ENCODE assay signal across 1 cellular context in the genomic region with DNA sequence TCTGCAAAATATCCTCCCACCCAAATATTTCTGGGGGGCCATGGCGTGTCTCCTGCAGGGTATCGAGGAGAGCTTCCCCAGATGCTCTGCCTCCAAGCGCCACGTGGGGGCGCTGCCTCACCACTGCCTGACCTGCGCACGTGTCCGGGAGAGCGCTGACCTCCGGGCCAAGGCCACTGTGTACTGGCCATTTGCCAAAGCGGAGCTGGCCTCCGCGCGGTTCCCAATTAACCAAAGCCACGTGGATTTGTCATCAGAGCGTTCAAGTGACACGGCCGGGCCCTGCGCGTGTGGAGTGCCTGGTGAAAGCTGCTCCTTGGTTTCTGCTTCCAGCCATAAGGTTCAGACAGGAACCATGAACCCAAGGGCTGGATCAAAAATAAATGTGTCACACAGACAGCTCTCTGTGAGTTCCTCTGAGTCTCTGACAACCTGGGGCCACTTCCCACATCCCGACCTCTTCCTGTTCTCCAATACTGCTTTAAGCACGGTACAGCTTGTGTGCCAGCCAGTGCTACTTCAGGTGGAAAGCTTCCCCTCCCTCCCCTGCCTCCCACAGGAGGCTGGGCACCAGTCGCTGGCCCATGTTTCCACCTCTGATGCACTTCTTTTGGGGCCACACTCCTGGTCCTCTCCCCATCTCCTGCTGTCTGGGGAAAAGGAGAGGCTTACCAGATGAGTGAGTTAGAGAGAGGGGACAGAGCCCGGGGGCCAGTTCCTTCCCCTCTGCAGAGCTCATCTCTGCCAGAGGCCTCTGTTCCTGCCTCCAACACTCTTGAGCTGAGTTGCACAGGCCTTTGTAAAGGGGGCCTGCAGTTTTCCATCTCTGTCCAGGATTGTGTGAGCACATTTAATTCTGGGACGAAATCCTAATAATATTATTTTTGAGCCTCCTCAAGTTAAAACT.
TF ChIP-seq lines count a peak whose summit lies in the region.

No MANE protein-coding gene starts in this region.

TF ChIP-seq in HepG2, 621 proteins besides CTCF, POLR2A, EP300 and RAD21 (continued from another document and continues in another):
- TF ChIP-seq ZNF770 (CRISPR knock-in tag; IDR thresholded peaks at IDR 0.05): peak; percentile 59; the same call in 1 of the 2 replicates
- TF ChIP-seq ZNF329 (CRISPR knock-in tag; IDR thresholded peaks at IDR 0.05; ENCODE audit: low read depth): no peak
- TF ChIP-seq, protein P1, sequence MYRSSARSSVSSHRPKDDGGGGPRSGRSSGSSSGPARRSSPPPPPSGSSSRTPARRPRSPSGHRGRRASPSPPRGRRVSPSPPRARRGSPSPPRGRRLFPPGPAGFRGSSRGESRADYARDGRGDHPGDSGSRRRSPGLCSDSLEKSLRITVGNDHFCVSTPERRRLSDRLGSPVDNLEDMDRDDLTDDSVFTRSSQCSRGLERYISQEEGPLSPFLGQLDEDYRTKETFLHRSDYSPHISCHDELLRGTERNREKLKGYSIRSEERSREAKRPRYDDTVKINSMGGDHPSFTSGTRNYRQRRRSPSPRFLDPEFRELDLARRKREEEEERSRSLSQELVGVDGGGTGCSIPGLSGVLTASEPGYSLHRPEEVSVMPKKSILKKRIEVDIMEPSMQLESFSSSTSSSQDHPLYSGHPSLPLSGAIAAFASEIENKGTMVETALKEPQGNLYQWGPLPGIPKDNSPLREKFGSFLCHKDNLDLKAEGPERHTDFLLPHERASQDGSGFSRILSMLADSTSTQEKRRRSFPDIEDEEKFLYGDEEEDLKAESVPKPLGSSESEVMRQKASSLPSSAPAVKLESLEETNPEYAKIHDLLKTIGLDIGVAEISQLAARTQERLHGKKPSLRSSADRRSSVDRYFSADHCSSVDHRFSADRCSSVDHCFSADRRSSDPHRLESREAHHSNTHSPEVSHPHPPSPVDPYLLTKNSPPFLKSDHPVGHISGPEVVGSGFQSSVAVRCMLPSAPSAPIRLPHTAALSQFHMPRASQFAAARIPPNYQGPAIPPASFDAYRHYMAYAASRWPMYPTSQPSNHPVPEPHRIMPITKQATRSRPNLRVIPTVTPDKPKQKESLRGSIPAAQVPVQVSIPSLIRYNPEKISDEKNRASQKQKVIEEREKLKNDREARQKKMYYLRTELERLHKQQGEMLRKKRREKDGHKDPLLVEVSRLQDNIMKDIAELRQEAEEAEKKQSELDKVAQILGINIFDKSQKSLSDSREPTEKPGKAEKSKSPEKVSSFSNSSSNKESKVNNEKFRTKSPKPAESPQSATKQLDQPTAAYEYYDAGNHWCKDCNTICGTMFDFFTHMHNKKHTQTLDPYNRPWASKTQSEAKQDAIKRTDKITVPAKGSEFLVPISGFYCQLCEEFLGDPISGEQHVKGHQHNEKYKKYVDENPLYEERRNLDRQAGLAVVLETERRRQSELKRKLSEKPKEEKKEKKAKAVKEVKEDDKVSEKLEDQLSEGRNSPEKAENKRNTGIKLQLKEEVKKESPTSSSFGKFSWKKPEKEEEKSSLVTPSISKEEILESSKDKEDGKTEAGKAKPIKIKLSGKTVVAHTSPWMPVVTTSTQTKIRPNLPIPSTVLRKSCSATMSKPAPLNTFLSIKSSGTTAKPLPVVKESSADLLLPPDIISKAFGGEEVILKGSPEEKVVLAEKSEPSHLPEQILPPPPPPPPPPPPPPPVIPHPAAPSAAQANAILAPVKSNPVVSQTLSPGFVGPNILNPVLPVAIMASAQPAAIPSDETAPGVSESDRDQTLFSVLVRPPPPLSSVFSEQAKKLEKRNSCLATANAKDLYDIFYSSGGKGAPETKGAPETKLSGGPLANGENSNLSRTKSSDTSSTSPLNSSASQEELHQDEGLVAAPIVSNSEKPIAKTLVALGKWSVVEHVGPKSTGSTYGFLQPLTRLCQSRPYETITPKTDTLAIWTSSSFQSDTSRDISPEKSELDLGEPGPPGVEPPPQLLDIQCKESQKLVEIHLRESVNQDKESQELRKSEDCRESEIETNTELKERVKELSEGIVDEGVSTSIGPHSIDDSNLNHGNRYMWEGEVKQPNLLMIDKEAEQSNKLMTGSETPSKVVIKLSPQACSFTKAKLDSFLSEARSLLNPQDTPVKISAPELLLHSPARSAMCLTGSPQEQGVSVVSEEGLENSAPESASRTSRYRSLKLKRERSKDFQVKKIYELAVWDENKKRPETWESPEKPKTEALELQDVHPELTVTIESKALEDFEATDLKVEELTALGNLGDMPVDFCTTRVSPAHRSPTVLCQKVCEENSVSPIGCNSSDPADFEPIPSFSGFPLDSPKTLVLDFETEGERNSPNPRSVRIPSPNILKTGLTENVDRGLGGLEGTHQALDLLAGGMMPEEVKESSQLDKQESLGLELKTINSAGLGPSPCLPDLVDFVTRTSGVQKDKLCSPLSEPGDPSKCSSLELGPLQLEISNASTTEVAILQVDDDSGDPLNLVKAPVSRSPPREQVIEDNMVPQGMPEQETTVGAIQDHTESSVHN (CRISPR knock-in tag; IDR thresholded peaks at IDR 0.05): no peak
- no peak for TF ChIP-seq NR3C1 (CRISPR knock-in tag; IDR thresholded peaks at IDR 0.05)
- TF ChIP-seq ZNF782 (CRISPR knock-in tag; IDR thresholded peaks at IDR 0.05; ENCODE audit: borderline replicate concordance): peak; percentile 64; the same call in 1 of the 2 replicates
- no peak for TF ChIP-seq SCMH1 (CRISPR knock-in tag; IDR thresholded peaks at IDR 0.05; ENCODE audit: borderline replicate concordance)
- no peak for TF ChIP-seq POLR2AphosphoS2 (IDR thresholded peaks at IDR 0.05; ENCODE audit: low read depth, low read length)
- TF ChIP-seq, protein P2, sequence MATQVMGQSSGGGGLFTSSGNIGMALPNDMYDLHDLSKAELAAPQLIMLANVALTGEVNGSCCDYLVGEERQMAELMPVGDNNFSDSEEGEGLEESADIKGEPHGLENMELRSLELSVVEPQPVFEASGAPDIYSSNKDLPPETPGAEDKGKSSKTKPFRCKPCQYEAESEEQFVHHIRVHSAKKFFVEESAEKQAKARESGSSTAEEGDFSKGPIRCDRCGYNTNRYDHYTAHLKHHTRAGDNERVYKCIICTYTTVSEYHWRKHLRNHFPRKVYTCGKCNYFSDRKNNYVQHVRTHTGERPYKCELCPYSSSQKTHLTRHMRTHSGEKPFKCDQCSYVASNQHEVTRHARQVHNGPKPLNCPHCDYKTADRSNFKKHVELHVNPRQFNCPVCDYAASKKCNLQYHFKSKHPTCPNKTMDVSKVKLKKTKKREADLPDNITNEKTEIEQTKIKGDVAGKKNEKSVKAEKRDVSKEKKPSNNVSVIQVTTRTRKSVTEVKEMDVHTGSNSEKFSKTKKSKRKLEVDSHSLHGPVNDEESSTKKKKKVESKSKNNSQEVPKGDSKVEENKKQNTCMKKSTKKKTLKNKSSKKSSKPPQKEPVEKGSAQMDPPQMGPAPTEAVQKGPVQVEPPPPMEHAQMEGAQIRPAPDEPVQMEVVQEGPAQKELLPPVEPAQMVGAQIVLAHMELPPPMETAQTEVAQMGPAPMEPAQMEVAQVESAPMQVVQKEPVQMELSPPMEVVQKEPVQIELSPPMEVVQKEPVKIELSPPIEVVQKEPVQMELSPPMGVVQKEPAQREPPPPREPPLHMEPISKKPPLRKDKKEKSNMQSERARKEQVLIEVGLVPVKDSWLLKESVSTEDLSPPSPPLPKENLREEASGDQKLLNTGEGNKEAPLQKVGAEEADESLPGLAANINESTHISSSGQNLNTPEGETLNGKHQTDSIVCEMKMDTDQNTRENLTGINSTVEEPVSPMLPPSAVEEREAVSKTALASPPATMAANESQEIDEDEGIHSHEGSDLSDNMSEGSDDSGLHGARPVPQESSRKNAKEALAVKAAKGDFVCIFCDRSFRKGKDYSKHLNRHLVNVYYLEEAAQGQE (IDR thresholded peaks at IDR 0.05; ENCODE audit: borderline replicate concordance in 1 of 2, low read depth in 1 of 2, low read length in 2 of 2): no peak
- TF ChIP-seq ARID2 (CRISPR knock-in tag; IDR thresholded peaks at IDR 0.05; ENCODE audit: borderline replicate concordance): no peak
- TF ChIP-seq PRMT3 (CRISPR knock-in tag; IDR thresholded peaks at IDR 0.05; ENCODE audit: borderline replicate concordance, low read depth): 0 out of 2 replicates have a peak, but pooled peaks have one; percentile 54
- peak; percentile 33 for TF ChIP-seq ZNF883 (CRISPR knock-in tag; IDR thresholded peaks at IDR 0.05; ENCODE audit: not compliant biosample characterization)
- TF ChIP-seq, protein P3, sequence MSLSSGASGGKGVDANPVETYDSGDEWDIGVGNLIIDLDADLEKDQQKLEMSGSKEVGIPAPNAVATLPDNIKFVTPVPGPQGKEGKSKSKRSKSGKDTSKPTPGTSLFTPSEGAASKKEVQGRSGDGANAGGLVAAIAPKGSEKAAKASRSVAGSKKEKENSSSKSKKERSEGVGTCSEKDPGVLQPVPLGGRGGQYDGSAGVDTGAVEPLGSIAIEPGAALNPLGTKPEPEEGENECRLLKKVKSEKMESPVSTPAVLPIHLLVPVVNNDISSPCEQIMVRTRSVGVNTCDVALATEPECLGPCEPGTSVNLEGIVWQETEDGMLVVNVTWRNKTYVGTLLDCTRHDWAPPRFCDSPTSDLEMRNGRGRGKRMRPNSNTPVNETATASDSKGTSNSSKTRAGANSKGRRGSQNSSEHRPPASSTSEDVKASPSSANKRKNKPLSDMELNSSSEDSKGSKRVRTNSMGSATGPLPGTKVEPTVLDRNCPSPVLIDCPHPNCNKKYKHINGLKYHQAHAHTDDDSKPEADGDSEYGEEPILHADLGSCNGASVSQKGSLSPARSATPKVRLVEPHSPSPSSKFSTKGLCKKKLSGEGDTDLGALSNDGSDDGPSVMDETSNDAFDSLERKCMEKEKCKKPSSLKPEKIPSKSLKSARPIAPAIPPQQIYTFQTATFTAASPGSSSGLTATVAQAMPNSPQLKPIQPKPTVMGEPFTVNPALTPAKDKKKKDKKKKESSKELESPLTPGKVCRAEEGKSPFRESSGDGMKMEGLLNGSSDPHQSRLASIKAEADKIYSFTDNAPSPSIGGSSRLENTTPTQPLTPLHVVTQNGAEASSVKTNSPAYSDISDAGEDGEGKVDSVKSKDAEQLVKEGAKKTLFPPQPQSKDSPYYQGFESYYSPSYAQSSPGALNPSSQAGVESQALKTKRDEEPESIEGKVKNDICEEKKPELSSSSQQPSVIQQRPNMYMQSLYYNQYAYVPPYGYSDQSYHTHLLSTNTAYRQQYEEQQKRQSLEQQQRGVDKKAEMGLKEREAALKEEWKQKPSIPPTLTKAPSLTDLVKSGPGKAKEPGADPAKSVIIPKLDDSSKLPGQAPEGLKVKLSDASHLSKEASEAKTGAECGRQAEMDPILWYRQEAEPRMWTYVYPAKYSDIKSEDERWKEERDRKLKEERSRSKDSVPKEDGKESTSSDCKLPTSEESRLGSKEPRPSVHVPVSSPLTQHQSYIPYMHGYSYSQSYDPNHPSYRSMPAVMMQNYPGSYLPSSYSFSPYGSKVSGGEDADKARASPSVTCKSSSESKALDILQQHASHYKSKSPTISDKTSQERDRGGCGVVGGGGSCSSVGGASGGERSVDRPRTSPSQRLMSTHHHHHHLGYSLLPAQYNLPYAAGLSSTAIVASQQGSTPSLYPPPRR (CRISPR knock-in tag; IDR thresholded peaks at IDR 0.05; ENCODE audit: borderline replicate concordance): peak; percentile 27; the same call in 1 of the 2 replicates
- TF ChIP-seq RFXAP (CRISPR knock-in tag; IDR thresholded peaks at IDR 0.05; ENCODE audit: borderline replicate concordance): peak; percentile 84; the same call in 1 of the 2 replicates
- TF ChIP-seq, protein P4, sequence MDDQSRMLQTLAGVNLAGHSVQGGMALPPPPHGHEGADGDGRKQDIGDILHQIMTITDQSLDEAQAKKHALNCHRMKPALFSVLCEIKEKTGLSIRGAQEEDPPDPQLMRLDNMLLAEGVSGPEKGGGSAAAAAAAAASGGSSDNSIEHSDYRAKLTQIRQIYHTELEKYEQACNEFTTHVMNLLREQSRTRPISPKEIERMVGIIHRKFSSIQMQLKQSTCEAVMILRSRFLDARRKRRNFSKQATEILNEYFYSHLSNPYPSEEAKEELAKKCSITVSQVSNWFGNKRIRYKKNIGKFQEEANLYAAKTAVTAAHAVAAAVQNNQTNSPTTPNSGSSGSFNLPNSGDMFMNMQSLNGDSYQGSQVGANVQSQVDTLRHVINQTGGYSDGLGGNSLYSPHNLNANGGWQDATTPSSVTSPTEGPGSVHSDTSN (CRISPR knock-in tag; IDR thresholded peaks at IDR 0.05; ENCODE audit: borderline replicate concordance): no peak
- no peak for TF ChIP-seq ZNF160 (CRISPR knock-in tag; IDR thresholded peaks at IDR 0.05)
- TF ChIP-seq, protein P5, sequence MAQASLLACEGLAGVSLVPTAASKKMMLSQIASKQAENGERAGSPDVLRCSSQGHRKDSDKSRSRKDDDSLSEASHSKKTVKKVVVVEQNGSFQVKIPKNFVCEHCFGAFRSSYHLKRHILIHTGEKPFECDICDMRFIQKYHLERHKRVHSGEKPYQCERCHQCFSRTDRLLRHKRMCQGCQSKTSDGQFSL (CRISPR knock-in tag; IDR thresholded peaks at IDR 0.05): no peak
- no peak for TF ChIP-seq PHF5A (CRISPR knock-in tag; IDR thresholded peaks at IDR 0.05; ENCODE audit: low read depth, unreplicated experiment)
- no peak for TF ChIP-seq CC2D1A (CRISPR knock-in tag; IDR thresholded peaks at IDR 0.05)
- peak; percentile 78; the same call in 1 of the 2 replicates for TF ChIP-seq SPEN (CRISPR knock-in tag; IDR thresholded peaks at IDR 0.05; ENCODE audit: low read depth)
- TF ChIP-seq CBX5 (CRISPR knock-in tag; IDR thresholded peaks at IDR 0.05; ENCODE audit: borderline replicate concordance): peak; percentile 91; the same call in 1 of the 2 replicates
- TF ChIP-seq ZFY (CRISPR knock-in tag; IDR thresholded peaks at IDR 0.05): peak; percentile 58
- TF ChIP-seq ZNF816 (CRISPR knock-in tag; IDR thresholded peaks at IDR 0.05; ENCODE audit: borderline replicate concordance): 0 out of 2 replicates have a peak, but pooled peaks have one; percentile 53
- TF ChIP-seq ARHGAP35 (CRISPR knock-in tag; IDR thresholded peaks at IDR 0.05; ENCODE audit: borderline replicate concordance): no peak
- TF ChIP-seq TOPORS (CRISPR knock-in tag; IDR thresholded peaks at IDR 0.05): peak; percentile 82; the same call in 1 of the 2 replicates
- TF ChIP-seq, protein P6, sequence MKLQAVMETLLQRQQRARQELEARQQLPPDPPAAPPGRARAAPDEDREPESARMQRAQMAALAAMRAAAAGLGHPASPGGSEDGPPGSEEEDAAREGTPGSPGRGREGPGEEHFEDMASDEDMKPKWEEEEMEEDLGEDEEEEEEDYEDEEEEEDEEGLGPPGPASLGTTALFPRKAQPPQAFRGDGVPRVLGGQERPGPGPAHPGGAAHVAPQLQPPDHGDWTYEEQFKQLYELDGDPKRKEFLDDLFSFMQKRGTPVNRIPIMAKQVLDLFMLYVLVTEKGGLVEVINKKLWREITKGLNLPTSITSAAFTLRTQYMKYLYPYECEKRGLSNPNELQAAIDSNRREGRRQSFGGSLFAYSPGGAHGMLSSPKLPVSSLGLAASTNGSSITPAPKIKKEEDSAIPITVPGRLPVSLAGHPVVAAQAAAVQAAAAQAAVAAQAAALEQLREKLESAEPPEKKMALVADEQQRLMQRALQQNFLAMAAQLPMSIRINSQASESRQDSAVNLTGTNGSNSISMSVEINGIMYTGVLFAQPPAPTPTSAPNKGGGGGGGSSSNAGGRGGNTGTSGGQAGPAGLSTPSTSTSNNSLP (IDR thresholded peaks at IDR 0.05; ENCODE audit: low read depth, low read length): no peak
- TF ChIP-seq MXI1 (IDR thresholded peaks at IDR 0.05; ENCODE audit: borderline replicate concordance, low read depth, low read length): peak; percentile 76; the same call in 1 of the 3 replicates
